In the genomic region with DNA sequence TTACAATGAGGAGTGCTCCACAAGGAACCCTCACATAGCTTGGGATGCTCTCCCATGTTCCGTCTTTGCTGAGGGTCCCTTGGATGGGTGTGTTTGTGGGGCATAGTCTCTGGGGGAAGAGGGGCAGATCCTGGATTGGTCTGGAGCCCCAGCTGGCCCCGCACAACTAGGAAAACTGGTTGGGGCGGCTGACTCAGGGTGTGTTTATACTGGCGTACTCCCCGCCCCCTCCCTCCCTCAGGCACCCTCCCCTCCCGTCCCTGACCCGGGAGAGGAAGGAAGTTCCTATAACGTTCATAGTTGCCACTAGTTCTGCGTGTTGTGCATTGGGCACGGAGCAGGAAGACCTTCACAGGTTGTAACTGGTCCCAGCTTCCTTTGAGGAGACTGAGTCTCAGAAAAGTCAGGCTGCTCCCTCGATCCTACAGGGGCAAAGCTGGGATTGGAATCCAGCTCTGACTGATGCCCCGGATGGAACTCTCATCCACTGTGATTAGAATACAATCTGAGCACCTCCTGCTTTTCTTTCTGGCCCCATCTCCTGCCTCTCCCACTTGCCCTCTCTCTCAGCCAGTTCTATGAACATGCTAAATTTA, we compare ENCODE assay signal across 8 cellular contexts. TPM values are rescaled to one million over a fixed set of nuclear protein-coding genes. Genes with fewer than 3 reads are reported as not detected.
DNase-seq lines count a peak whose midpoint lies in the region; ATAC-seq and TF ChIP-seq lines count a peak whose summit lies in the region.

No MANE protein-coding gene starts in this region.

- DNase-seq in DMS 273 (lab: John Stamatoyannopoulos, UW; ENCODE audit: unreplicated experiment), result peak; percentile 63
- DNase-seq in DMS 273 treated with DMSO at 0.1 percent for 48 hours (lab: John Stamatoyannopoulos, UW), result no peak
- peak; percentile 83 for DNase-seq in NB4 (ENCODE audit: low read depth)
- peak; percentile 76 for DNase-seq in Right ventricle myocardium superior
- peak; percentile 72 for DNase-seq in psoas muscle

- 13 to 24% (median 22%) methylated on average over 10 to 12 of the region's 12 CpGs for WGBS in psoas muscle, 3 donors

- H3K27me3 ChIP-seq in psoas muscle (ENCODE audit: insufficient read depth in 3 of 3, low read length in 2 of 3), result no peaks in the 10 kb centered on the region

- H3K27me3 Mint-ChIP-seq in activated T-helper 17 cell treated with anti-CD3 and anti-CD28 coated beads, Interleukin-2, amount 50 U/mL, for 72 hours, result no peaks in the 10 kb centered on the region

- H3K4me3 Mint-ChIP-seq in activated T-helper 17 cell treated with anti-CD3 and anti-CD28 coated beads, Interleukin-2, amount 50 U/mL, for 72 hours, result peak overlapping the region; percentile 62

- H3K4me1 ChIP-seq in psoas muscle, result peaks cover 25% of the 10 kb centered on the region

- intact Hi-C loops in Right ventricle myocardium superior (cut with DNase I) (no loop called here), psoas muscle (cut with DNase I) (no loop called here)

- peaks cover 10% of the 10 kb centered on the region for H3K4me1 Mint-ChIP-seq in activated T-helper 17 cell treated with anti-CD3 and anti-CD28 coated beads, Interleukin-2, amount 50 U/mL, for 72 hours

- peak overlapping the region; percentile 25 for H3K4me3 ChIP-seq in NB4 (ENCODE audit: low read depth, low read length)
- H3K4me3 ChIP-seq in psoas muscle, result peak overlapping the region; percentile 43

- H3K27ac ChIP-seq in psoas muscle, result peak overlapping the region; percentile 15

- TF ChIP-seq CTCF in NB4 (IDR thresholded peaks at IDR 0.05; ENCODE audit: low read depth, low read length) (no peak), psoas muscle (IDR thresholded peaks at IDR 0.05) (no peak)

- peak; percentile 37 for TF ChIP-seq POLR2A in NB4 (IDR thresholded peaks at IDR 0.05; ENCODE audit: extremely low read depth, insufficient read length)

- peak overlapping the region; percentile 44 for H3K27ac Mint-ChIP-seq in activated T-helper 17 cell treated with anti-CD3 and anti-CD28 coated beads, Interleukin-2, amount 50 U/mL, for 72 hours

- no peaks in the 10 kb centered on the region for H3K36me3 ChIP-seq in psoas muscle (ENCODE audit: insufficient read depth in 1 of 2, low read depth in 1 of 2)

- peak; percentile 70 for ATAC-seq in activated T-helper 17 cell treated with anti-CD3 and anti-CD28 coated beads, Interleukin-2, amount 50 U/mL, for 72 hours (replicated peaks)
- peak; percentile 73 for ATAC-seq in Right ventricle myocardium superior (ENCODE audit: poor library complexity)
- ATAC-seq in psoas muscle, result peak; percentile 38 to 76 (median 64)
- ATAC-seq in GM19324 (IDR thresholded peaks at IDR 0.05; ENCODE audit: low FRiP score, unreplicated experiment), result no peak
- no peak for ATAC-seq in GM19351 (IDR thresholded peaks at IDR 0.05; ENCODE audit: unreplicated experiment)

- H3K36me3 Mint-ChIP-seq in activated T-helper 17 cell treated with anti-CD3 and anti-CD28 coated beads, Interleukin-2, amount 50 U/mL, for 72 hours (ENCODE audit: low read depth), result no peaks in the 10 kb centered on the region

- H3K9me3 ChIP-seq in psoas muscle, result no peaks in the 10 kb centered on the region

- H3K9me3 Mint-ChIP-seq in activated T-helper 17 cell treated with anti-CD3 and anti-CD28 coated beads, Interleukin-2, amount 50 U/mL, for 72 hours, result no peaks in the 10 kb centered on the region

RNA-seq across cellular contexts. Expression of a gene that starts 11.0 kb away (rescaled TPM):
- 1 to 10 TPM in 1 of 2 donors, under 1 TPM in 1; 0.67 to 2.2 TPM for total RNA-seq in activated T-helper 17 cell treated with anti-CD3 and anti-CD28 coated beads, Interleukin-2, amount 50 U/mL, for 72 hours
- total RNA-seq in Right ventricle myocardium superior (3.5 TPM), psoas muscle (1 to 10 TPM; 1.7 to 4.5 (median 3.4) TPM)
- polyA plus RNA-seq in psoas muscle, result 1 to 10 TPM; 1.4 to 8.3 (median 3.0) TPM

RNA-seq across cellular contexts. Expression of a gene that starts 55.8 kb away (rescaled TPM):
- total RNA-seq in activated T-helper 17 cell treated with anti-CD3 and anti-CD28 coated beads, Interleukin-2, amount 50 U/mL, for 72 hours, result 100 to 1,000 TPM in 1 of 2 donors, 10 to 100 TPM in 1; 77.9 to 131 TPM
- total RNA-seq in Right ventricle myocardium superior (179 TPM), psoas muscle (100 to 1,000 TPM in 2 of 4 donors, 10 to 100 TPM in 2; 95.1 to 110 (median 102) TPM)
- polyA plus RNA-seq in psoas muscle, result 100 to 1,000 TPM in 1 of 3 donors, 10 to 100 TPM in 2; 54.1 to 109 (median 83.1) TPM

RNA-seq across cellular contexts. Expression of a gene that starts 56.5 kb away (rescaled TPM):
- 10 to 100 TPM; 19.8 to 21.8 TPM for total RNA-seq in activated T-helper 17 cell treated with anti-CD3 and anti-CD28 coated beads, Interleukin-2, amount 50 U/mL, for 72 hours
- 85.4 TPM for total RNA-seq in Right ventricle myocardium superior
- 100 to 1,000 TPM; 123 to 229 (median 164) TPM for total RNA-seq in psoas muscle
- polyA plus RNA-seq in psoas muscle, result 100 to 1,000 TPM in 2 of 3 donors, 10 to 100 TPM in 1; 88.7 to 106 (median 100) TPM

Comparison
In these comparisons a context has a peak if more than half of its experiments do, and no peak if none do; other contexts are left out.
1. ATAC-seq: peak in activated T-helper 17 cell treated with anti-CD3 and anti-CD28 coated beads, Interleukin-2, amount 50 U/mL, for 72 hours (single experiment), Right ventricle myocardium superior (single experiment) and psoas muscle (4 of 4); none in GM19324 (single experiment) and GM19351 (single experiment).